29 cellular contexts compared by ENCODE assay signal in genomic region chr9:79989079-79989478, GRCh38.
"Had no signal": no experiment of that assay in that cellular context is flagged by ENCODE, and none has a peak within 500 bp of the region (broad histone marks: within the 10 kb centered on the region; RNA-seq: fewer than 3 reads in every experiment).

No MANE protein-coding gene starts in this region.

- ATAC-seq: activated CD4-positive, alpha-beta T cell treated with anti-CD3 and anti-CD28 coated beads for 36 hours; foreskin keratinocyte; left lung had no signal

- H3K27me3 ChIP-seq: adrenal gland, ascending aorta, brain microvascular endothelial cell, foreskin keratinocyte, left lung, spleen, vagina had no signal

- H3K4me3 Mint-ChIP-seq: activated B cell treated with CpG ODN at 0.5 μM for 24 hours; activated CD4-positive, alpha-beta T cell treated with anti-CD3 and anti-CD28 coated beads for 36 hours; activated naive CD8-positive, alpha-beta T cell; activated T-cell treated with anti-CD3 and anti-CD28 coated beads, Interleukin-2, amount 50 U/mL, for 24 hours; dendritic cell treated with granulocyte-macrophage colony-stimulating factor and Interleukin-4, amounts not matched to agents 40 ng/mL and 50 ng/mL, for 4 days; neural crest cell; type B pancreatic cell had no signal

- H3K27me3 Mint-ChIP-seq: activated B cell treated with CpG ODN at 0.5 μM for 24 hours; activated CD4-positive, alpha-beta T cell treated with anti-CD3 and anti-CD28 coated beads for 36 hours; activated naive CD8-positive, alpha-beta T cell; activated T-cell treated with anti-CD3 and anti-CD28 coated beads, Interleukin-2, amount 50 U/mL, for 24 hours; dendritic cell treated with granulocyte-macrophage colony-stimulating factor and Interleukin-4, amounts not matched to agents 40 ng/mL and 50 ng/mL, for 4 days had no signal

- H3K27ac ChIP-seq: adrenal gland, ascending aorta, brain microvascular endothelial cell, foreskin keratinocyte, left lung, spleen, thoracic aorta, vagina had no signal

- H3K9me3 ChIP-seq: adrenal gland, ascending aorta, left lung, spleen, thoracic aorta, vagina had no signal

- DNase-seq: activated B cell treated with CpG ODN at 0.5 μM for 24 hours; activated CD4-positive, alpha-beta T cell treated with anti-CD3 and anti-CD28 coated beads for 36 hours; activated CD4-positive, alpha-beta T cell treated with anti-CD3 and anti-CD28 coated beads, Interleukin-2, amount 50 U/mL, for 4 hours; activated CD8-positive, alpha-beta memory T cell treated with anti-CD3 and anti-CD28 coated beads for 24 hours; activated CD8-positive, alpha-beta memory T cell treated with anti-CD3 and anti-CD28 coated beads, Interleukin-2, amount 50 U/mL, for 4 hours; activated naive CD4-positive, alpha-beta T cell; activated T-cell treated with anti-CD3 and anti-CD28 coated beads, Interleukin-2, amount 50 U/mL, for 24 hours; adrenal gland; brain microvascular endothelial cell; caudate nucleus; effector CD4-positive, alpha-beta T cell; foreskin keratinocyte; hippocampal formation; left lung; occipital lobe; spleen; stimulated activated CD4-positive, alpha-beta T cell treated with anti-CD3 and anti-CD28 coated beads, Interleukin-4, amount 100 ng/mL, for 1 hour; stimulated activated naive CD4-positive, alpha-beta T cell; T-helper 1 cell had no signal

- H3K4me3 ChIP-seq: adrenal gland, ascending aorta, left lung, lung, spleen, thoracic aorta, vagina had no signal

- FAIRE-seq: islet of Langerhans had no signal

- H3K36me3 Mint-ChIP-seq: activated naive CD8-positive, alpha-beta T cell; type B pancreatic cell had no signal

- H3K4me1 Mint-ChIP-seq: activated B cell treated with CpG ODN at 0.5 μM for 24 hours; activated CD4-positive, alpha-beta T cell treated with anti-CD3 and anti-CD28 coated beads for 36 hours had no signal

- H3K9me3 Mint-ChIP-seq: activated B cell treated with CpG ODN at 0.5 μM for 24 hours; activated T-cell treated with anti-CD3 and anti-CD28 coated beads, Interleukin-2, amount 50 U/mL, for 24 hours; activated T-helper 2 cell treated with anti-CD3 and anti-CD28 coated beads, Interferon-gamma antibody, Interleukin-2, Interleukin-4, amounts not matched to agents 10 μg/mL and 5 μg/mL and 100 μg/mL, durations not matched to agents 14 hours and 24 hours and 36 hours; type B pancreatic cell had no signal

- H3K4me1 ChIP-seq: adrenal gland, ascending aorta, left lung, vagina had no signal

- H3K36me3 ChIP-seq: adrenal gland, ascending aorta, brain microvascular endothelial cell, left lung, spleen, thoracic aorta, vagina had no signal

- H3K27ac Mint-ChIP-seq: activated B cell treated with CpG ODN at 0.5 μM for 24 hours; activated CD4-positive, alpha-beta T cell treated with anti-CD3 and anti-CD28 coated beads for 36 hours; activated naive CD8-positive, alpha-beta T cell; activated T-cell treated with anti-CD3 and anti-CD28 coated beads, Interleukin-2, amount 50 U/mL, for 24 hours; activated T-helper 2 cell treated with anti-CD3 and anti-CD28 coated beads, Interferon-gamma antibody, Interleukin-2, Interleukin-4, amounts not matched to agents 10 μg/mL and 5 μg/mL and 100 μg/mL, durations not matched to agents 14 hours and 24 hours and 36 hours; dendritic cell treated with granulocyte-macrophage colony-stimulating factor and Interleukin-4, amounts not matched to agents 40 ng/mL and 50 ng/mL, for 4 days; type B pancreatic cell had no signal
